ENCODE assay signal across 9 cellular contexts in genomic region chr2:199462167-199462976, GRCh38. TPM values are rescaled to one million over a fixed set of nuclear protein-coding genes. Genes with fewer than 3 reads are reported as not detected.
DNase-seq lines count a peak whose midpoint lies in the region; ATAC-seq and TF ChIP-seq lines count a peak whose summit lies in the region.
"Had no signal": no experiment of that assay in that cellular context is flagged by ENCODE, and none has a peak within 500 bp of the region (broad histone marks: within the 10 kb centered on the region; RNA-seq: fewer than 3 reads in every experiment).

No MANE protein-coding gene starts in this region.

- H3K4me1 ChIP-seq in MM.1S (ENCODE audit: low read length) (peaks cover 7% of the 10 kb centered on the region; the same call in 1 of the 2 replicates), neural progenitor cell (peaks cover 10% of the 10 kb centered on the region)

- H3K36me3 ChIP-seq in MM.1S (replicated peaks; ENCODE audit: insufficient read depth, low read length) (no peaks in the 10 kb centered on the region), neural progenitor cell (no peaks in the 10 kb centered on the region)

- H3K27me3 Mint-ChIP-seq in CD14-positive monocyte (ENCODE audit: low read depth in 3 of 3) (peaks cover 74 to 93% (median 82%) of the 10 kb centered on the region in 3 donors), neural progenitor cell (ENCODE audit: insufficient read depth, low read depth) (peaks cover 70% of the 10 kb centered on the region)

- no peaks in the 10 kb centered on the region for H3K9me3 ChIP-seq in MM.1S (replicated peaks; ENCODE audit: insufficient read depth, low read length)
- H3K9me3 ChIP-seq in neural progenitor cell (ENCODE audit: low read depth) = no peaks in the 10 kb centered on the region

- H3K4me3 ChIP-seq in MM.1S (ENCODE audit: low read length) = no peak overlapping the region
- peak overlapping the region; percentile 53 for H3K4me3 ChIP-seq in neural progenitor cell

- peaks cover 67% of the 10 kb centered on the region for H3K27me3 ChIP-seq in MM.1S (replicated peaks; ENCODE audit: insufficient read depth, low read length)
- peaks cover 93% of the 10 kb centered on the region for H3K27me3 ChIP-seq in neural progenitor cell

- DNase-seq in CD14-positive monocyte (ENCODE audit: low spot score) (no peak), MM.1S (no peak), ecto neural progenitor cell (ENCODE audit: low spot score) (peak; percentile 63), neural progenitor cell (ENCODE audit: low spot score) (peak; percentile 65)
- DNase-seq in NK-92 treated with Interleukin-12 subunit alpha and Interleukin-12 subunit beta, amount 100 ng/mL, for 24 hours (lab: John Stamatoyannopoulos, UW) = no peak

- no peak overlapping the region for H3K27ac ChIP-seq in MM.1S (ENCODE audit: low read length)
- no peak overlapping the region for H3K27ac ChIP-seq in neural progenitor cell

- H3K27ac Mint-ChIP-seq in CD14-positive monocyte = no peak overlapping the region
- no peak overlapping the region for H3K27ac Mint-ChIP-seq in neural progenitor cell

- H3F3A ChIP-seq in MM.1S (ENCODE audit: insufficient read depth, low read length) (no peaks in the 10 kb centered on the region), neural progenitor cell (ENCODE audit: low read depth) (peaks cover 33% of the 10 kb centered on the region)

- TF ChIP-seq CTCF in CD14-positive monocyte (IDR thresholded peaks at IDR 0.05) = no peak
- TF ChIP-seq CTCF in MM.1S (IDR thresholded peaks at IDR 0.05; ENCODE audit: low read length) = no peak
- no peak for TF ChIP-seq CTCF in neural progenitor cell (IDR thresholded peaks at IDR 0.05)

- H3K36me3 Mint-ChIP-seq in CD14-positive monocyte (peaks cover 4 to 13% of the 10 kb centered on the region in 2 donors), neural progenitor cell (no peaks in the 10 kb centered on the region)

- H3K4me2 ChIP-seq in MM.1S (ENCODE audit: low read depth, low read length) (peak overlapping the region; percentile 91; the same call in 1 of the 2 replicates), neural progenitor cell (peak overlapping the region; percentile 84)

- H3K4me3 Mint-ChIP-seq in CD14-positive monocyte (peak overlapping the region; percentile 65 to 84), neural progenitor cell (peak overlapping the region; percentile 76)

- H3K79me2 ChIP-seq in MM.1S (ENCODE audit: low read length) = no peaks in the 10 kb centered on the region
- no peaks in the 10 kb centered on the region for H3K79me2 ChIP-seq in neural progenitor cell (ENCODE audit: low read depth)

- H3K9me2 ChIP-seq in MM.1S (replicated peaks; ENCODE audit: insufficient read depth, low read length) = no peaks in the 10 kb centered on the region

- H3K4me1 Mint-ChIP-seq in CD14-positive monocyte (peaks cover 54% of the 10 kb centered on the region), neural progenitor cell (peaks cover 13% of the 10 kb centered on the region)

- no peak overlapping the region for H2AFZ ChIP-seq in MM.1S (ENCODE audit: low read length)
- peak overlapping the region; percentile 27 for H2AFZ ChIP-seq in neural progenitor cell (replicated peaks)

- H4K20me1 ChIP-seq in MM.1S (ENCODE audit: insufficient read depth, low read length) (no peaks in the 10 kb centered on the region), neural progenitor cell (ENCODE audit: low read depth) (peaks cover 60% of the 10 kb centered on the region)

- H3K9me3 Mint-ChIP-seq in CD14-positive monocyte (peaks cover 3 to 58% (median 57%) of the 10 kb centered on the region in 7 donors), neural progenitor cell (peaks cover 2% of the 10 kb centered on the region)

- H3K9ac ChIP-seq in MM.1S (ENCODE audit: low read length) (no peak overlapping the region), neural progenitor cell (no peak overlapping the region)

- ATAC-seq in GM21528 (IDR thresholded peaks at IDR 0.05; ENCODE audit: low FRiP score, unreplicated experiment) (no peak), HG02970 (IDR thresholded peaks at IDR 0.05; ENCODE audit: low FRiP score, unreplicated experiment) (no peak), HG03159 (IDR thresholded peaks at IDR 0.05; ENCODE audit: unreplicated experiment) (no peak)

- intact Hi-C loops in CD14-positive monocyte (cut with micrococcal nuclease) = no loop called here

RNA-seq across cellular contexts. Expression of gene SATB2, which starts 4.6 kb away (rescaled TPM):
- under 1 TPM; 0.13 to 0.14 TPM for polyA plus RNA-seq in CD14-positive monocyte
- 2.2 and 3.7 TPM in 2 replicates for total RNA-seq in neural progenitor cell (ENCODE audit: low replicate concordance)
- total RNA-seq: G401 had no signal

Comparison
In these comparisons a context has a peak if more than half of its experiments do, and no peak if none do; other contexts are left out.
1. DNase-seq: peak in ecto neural progenitor cell (single experiment) and neural progenitor cell (single experiment); none in CD14-positive monocyte (single experiment), MM.1S (single experiment) and NK-92 treated with Interleukin-12 subunit alpha and Interleukin-12 subunit beta, amount 100 ng/mL, for 24 hours (single experiment).